ENCODE assay signal across 9 cellular contexts in the genomic region with DNA sequence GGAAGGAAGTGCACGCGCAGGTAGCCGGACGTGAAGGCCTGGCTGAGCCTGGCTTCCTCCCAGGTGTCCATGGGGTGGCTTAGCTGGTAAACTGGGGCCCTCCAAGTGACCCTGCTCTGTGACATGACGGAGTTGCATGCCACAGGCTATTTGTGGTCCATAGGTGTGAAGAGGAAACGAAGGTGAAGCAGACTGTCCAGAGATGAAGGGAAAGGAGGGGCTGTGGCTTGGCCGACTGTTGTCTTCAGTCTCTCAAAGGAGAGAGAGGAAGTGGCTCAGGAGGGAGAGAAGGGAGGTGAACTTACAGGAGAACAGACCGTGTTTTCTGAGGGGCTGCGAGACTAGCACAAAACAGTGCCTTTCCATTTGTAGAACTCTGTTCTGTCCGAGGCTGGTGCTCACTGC. TPM values are rescaled to one million over a fixed set of nuclear protein-coding genes. Genes with fewer than 3 reads are reported as not detected.
DNase-seq lines count a peak whose midpoint lies in the region; ATAC-seq and TF ChIP-seq lines count a peak whose summit lies in the region.
"Had no signal": no experiment of that assay in that cellular context is flagged by ENCODE, and none has a peak within 500 bp of the region (broad histone marks: within the 10 kb centered on the region; RNA-seq: fewer than 3 reads in every experiment).

No MANE protein-coding gene starts in this region.

- DNase-seq in activated CD8-positive, alpha-beta memory T cell treated with anti-CD3 and anti-CD28 coated beads for 24 hours = peak; percentile 73
- no peak for DNase-seq in activated CD8-positive, alpha-beta memory T cell treated with anti-CD3 and anti-CD28 coated beads, Interleukin-2, amount 50 U/mL, for 4 hours
- peak in 1 of 2 donors; percentile 60 for DNase-seq in activated naive CD4-positive, alpha-beta T cell treated with anti-CD3 and anti-CD28 coated beads, Interleukin-2, amount 50 U/mL, for 72 hours (ENCODE audit: low spot score in 2 of 2)
- DNase-seq in substantia nigra (lab: John Stamatoyannopoulos, UW) (no peak), GM10266 (ENCODE audit: extremely low spot score) (no peak), DMS153 (lab: John Stamatoyannopoulos, UW) (no peak), esophagus muscularis mucosa (ENCODE audit: extremely low spot score) (no peak)

- no peak overlapping the region for H3K4me3 ChIP-seq in esophagus muscularis mucosa

- intact Hi-C loops in esophagus muscularis mucosa (cut with DNase I) = no loop called here

- H3K27ac ChIP-seq in substantia nigra (ENCODE audit: low read depth, low read length, poor library complexity, severe bottlenecking) (peak overlapping the region; percentile 49), esophagus muscularis mucosa (replicated peaks in 1 of 4) (no peak overlapping the region)

- TF ChIP-seq EP300 in esophagus muscularis mucosa (IDR thresholded peaks at IDR 0.05) = no peak

- peak; percentile 32 for ATAC-seq in HG03280 (IDR thresholded peaks at IDR 0.05; ENCODE audit: unreplicated experiment)
- ATAC-seq in activated naive CD4-positive, alpha-beta T cell treated with anti-CD3 and anti-CD28 coated beads, Interleukin-2, amount 50 U/mL, for 72 hours = peak in 1 of 2 donors; percentile 7

- peaks cover 21 to 30% of the 10 kb centered on the region in 2 donors for H3K36me3 Mint-ChIP-seq in activated naive CD4-positive, alpha-beta T cell treated with anti-CD3 and anti-CD28 coated beads, Interleukin-2, amount 50 U/mL, for 72 hours

- H3K27me3 ChIP-seq in esophagus muscularis mucosa = peaks cover 0 to 5% (median 0%) of the 10 kb centered on the region in 4 donors

- no peaks in the 10 kb centered on the region for H3K36me3 ChIP-seq in esophagus muscularis mucosa

- no peak for TF ChIP-seq CTCF in GM10266 (IDR thresholded peaks at IDR 0.05; ENCODE audit: control insufficient read depth, insufficient read depth, low read depth, missing control alignments)
- TF ChIP-seq CTCF in esophagus muscularis mucosa (IDR thresholded peaks at IDR 0.05) = no peak

- peak overlapping the region; percentile 57 to 94 for H3K27ac Mint-ChIP-seq in activated naive CD4-positive, alpha-beta T cell treated with anti-CD3 and anti-CD28 coated beads, Interleukin-2, amount 50 U/mL, for 72 hours

- no peak for TF ChIP-seq POLR2A in esophagus muscularis mucosa (IDR thresholded peaks at IDR 0.05; ENCODE audit: low read depth)

- 56% methylated on average over 10 of the region's 10 CpGs for WGBS in esophagus muscularis mucosa

- H3K9me3 Mint-ChIP-seq in activated naive CD4-positive, alpha-beta T cell treated with anti-CD3 and anti-CD28 coated beads, Interleukin-2, amount 50 U/mL, for 72 hours = no peaks in the 10 kb centered on the region

- peaks cover 0 to 41% (median 31%) of the 10 kb centered on the region in 4 donors for H3K4me1 ChIP-seq in esophagus muscularis mucosa

- no peaks in the 10 kb centered on the region for H3K9me3 ChIP-seq in esophagus muscularis mucosa

RNA-seq across cellular contexts. Expression of gene INPP5D, which starts 19.3 kb away (rescaled TPM):
- 10 to 100 TPM; 70.7 to 71.1 TPM for total RNA-seq in activated naive CD4-positive, alpha-beta T cell treated with anti-CD3 and anti-CD28 coated beads, Interleukin-2, amount 50 U/mL, for 72 hours
- 10 to 100 TPM in 3 of 4 donors, 1 to 10 TPM in 1; 8.0 to 12.5 (median 11.9) TPM for total RNA-seq in esophagus muscularis mucosa

RNA-seq across cellular contexts. Expression of gene NEU2, which starts 47.0 kb away (rescaled TPM):
- total RNA-seq in activated naive CD4-positive, alpha-beta T cell treated with anti-CD3 and anti-CD28 coated beads, Interleukin-2, amount 50 U/mL, for 72 hours = not detected
- not detected for total RNA-seq in esophagus muscularis mucosa
- total RNA-seq: fibroblast of villous mesenchyme had no signal

Comparison
In these comparisons a context has a peak if more than half of its experiments do, and no peak if none do; other contexts are left out.
1. RNA of gene INPP5D, which starts 19.3 kb away (total RNA-seq): 70.7 to 71.1 TPM in activated naive CD4-positive, alpha-beta T cell treated with anti-CD3 and anti-CD28 coated beads, Interleukin-2, amount 50 U/mL, for 72 hours; 8.0 to 12.5 TPM in esophagus muscularis mucosa; every median in the first group is over 4 times any median in the second.